1 cellular context compared by ENCODE assay signal in the genomic region with DNA sequence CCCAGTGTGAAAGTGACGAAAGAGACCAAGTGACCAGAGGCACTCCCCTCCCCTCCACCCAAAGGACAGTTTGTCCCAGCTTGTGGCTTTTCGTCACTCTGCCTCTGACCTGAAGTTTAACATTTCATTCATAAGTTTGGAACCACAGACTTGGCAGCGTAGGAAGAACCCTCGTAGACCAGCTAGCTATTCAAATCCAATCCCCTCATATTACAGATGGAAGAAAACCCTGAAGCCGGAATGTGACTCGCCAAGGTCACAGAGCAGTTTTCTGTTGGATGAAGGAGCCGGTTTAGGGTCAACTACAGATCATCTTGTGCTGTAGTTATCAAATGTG.
TF ChIP-seq lines count a peak whose summit lies in the region.

No MANE protein-coding gene starts in this region.

TF ChIP-seq in HepG2, 621 proteins besides CTCF, POLR2A, EP300 and RAD21 (continued from another document and continues in another):
- TF ChIP-seq, protein P1, sequence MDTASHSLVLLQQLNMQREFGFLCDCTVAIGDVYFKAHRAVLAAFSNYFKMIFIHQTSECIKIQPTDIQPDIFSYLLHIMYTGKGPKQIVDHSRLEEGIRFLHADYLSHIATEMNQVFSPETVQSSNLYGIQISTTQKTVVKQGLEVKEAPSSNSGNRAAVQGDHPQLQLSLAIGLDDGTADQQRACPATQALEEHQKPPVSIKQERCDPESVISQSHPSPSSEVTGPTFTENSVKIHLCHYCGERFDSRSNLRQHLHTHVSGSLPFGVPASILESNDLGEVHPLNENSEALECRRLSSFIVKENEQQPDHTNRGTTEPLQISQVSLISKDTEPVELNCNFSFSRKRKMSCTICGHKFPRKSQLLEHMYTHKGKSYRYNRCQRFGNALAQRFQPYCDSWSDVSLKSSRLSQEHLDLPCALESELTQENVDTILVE (CRISPR knock-in tag; IDR thresholded peaks at IDR 0.05) = 0 out of 2 replicates have a peak, but pooled peaks have one; percentile 5
- TF ChIP-seq HIVEP1 (CRISPR knock-in tag; IDR thresholded peaks at IDR 0.05) (no peak), CAMTA2 (CRISPR knock-in tag; IDR thresholded peaks at IDR 0.05; ENCODE audit: borderline replicate concordance) (no peak), PRDM4 (CRISPR knock-in tag; IDR thresholded peaks at IDR 0.05; ENCODE audit: borderline replicate concordance) (no peak), AHR (CRISPR knock-in tag; IDR thresholded peaks at IDR 0.05) (no peak), SAP130 (CRISPR knock-in tag; IDR thresholded peaks at IDR 0.05; ENCODE audit: low read depth) (no peak; the same call in 1 of the 2 replicates), SIN3B (IDR thresholded peaks at IDR 0.05; ENCODE audit: low read length) (no peak), SKIL (CRISPR knock-in tag; IDR thresholded peaks at IDR 0.05; ENCODE audit: borderline replicate concordance) (no peak), SP5 (CRISPR knock-in tag; IDR thresholded peaks at IDR 0.05; ENCODE audit: borderline replicate concordance, low read depth) (no peak), ISX (CRISPR knock-in tag; conservative IDR thresholded peaks at IDR 0.05) (no peak), ZNF382 (CRISPR knock-in tag; IDR thresholded peaks at IDR 0.05; ENCODE audit: borderline replicate concordance) (no peak), EED (CRISPR knock-in tag; IDR thresholded peaks at IDR 0.05) (no peak), ZNF251 (CRISPR knock-in tag; IDR thresholded peaks at IDR 0.05) (no peak), ZNF136 (CRISPR knock-in tag; IDR thresholded peaks at IDR 0.05; ENCODE audit: low read depth) (no peak), ZBTB20 (CRISPR knock-in tag; IDR thresholded peaks at IDR 0.05; ENCODE audit: borderline replicate concordance, low read depth) (no peak; the same call in 1 of the 2 replicates), ZNF749 (CRISPR knock-in tag; IDR thresholded peaks at IDR 0.05; ENCODE audit: borderline replicate concordance) (no peak), SALL1 (CRISPR knock-in tag; IDR thresholded peaks at IDR 0.05) (no peak), LCORL (IDR thresholded peaks at IDR 0.05) (no peak), LCORL (CRISPR knock-in tag; IDR thresholded peaks at IDR 0.05) (no peak), ZNF33B (CRISPR knock-in tag; IDR thresholded peaks at IDR 0.05) (no peak), ZFP91 (CRISPR knock-in tag; IDR thresholded peaks at IDR 0.05; ENCODE audit: borderline replicate concordance) (no peak), RAD51 (IDR thresholded peaks at IDR 0.05; ENCODE audit: borderline replicate concordance) (no peak), KLF13 (CRISPR knock-in tag; IDR thresholded peaks at IDR 0.05) (no peak), GLMP (CRISPR knock-in tag; IDR thresholded peaks at IDR 0.05; ENCODE audit: borderline replicate concordance) (no peak), PHF20 (CRISPR knock-in tag; IDR thresholded peaks at IDR 0.05) (no peak), MZF1 (CRISPR knock-in tag; IDR thresholded peaks at IDR 0.05; ENCODE audit: borderline replicate concordance) (no peak), STAT5B (CRISPR knock-in tag; IDR thresholded peaks at IDR 0.05) (no peak), ZNF431 (CRISPR knock-in tag; IDR thresholded peaks at IDR 0.05; ENCODE audit: borderline replicate concordance, low read depth) (no peak), ARNT (IDR thresholded peaks at IDR 0.05) (no peak)
- TF ChIP-seq, protein P2, sequence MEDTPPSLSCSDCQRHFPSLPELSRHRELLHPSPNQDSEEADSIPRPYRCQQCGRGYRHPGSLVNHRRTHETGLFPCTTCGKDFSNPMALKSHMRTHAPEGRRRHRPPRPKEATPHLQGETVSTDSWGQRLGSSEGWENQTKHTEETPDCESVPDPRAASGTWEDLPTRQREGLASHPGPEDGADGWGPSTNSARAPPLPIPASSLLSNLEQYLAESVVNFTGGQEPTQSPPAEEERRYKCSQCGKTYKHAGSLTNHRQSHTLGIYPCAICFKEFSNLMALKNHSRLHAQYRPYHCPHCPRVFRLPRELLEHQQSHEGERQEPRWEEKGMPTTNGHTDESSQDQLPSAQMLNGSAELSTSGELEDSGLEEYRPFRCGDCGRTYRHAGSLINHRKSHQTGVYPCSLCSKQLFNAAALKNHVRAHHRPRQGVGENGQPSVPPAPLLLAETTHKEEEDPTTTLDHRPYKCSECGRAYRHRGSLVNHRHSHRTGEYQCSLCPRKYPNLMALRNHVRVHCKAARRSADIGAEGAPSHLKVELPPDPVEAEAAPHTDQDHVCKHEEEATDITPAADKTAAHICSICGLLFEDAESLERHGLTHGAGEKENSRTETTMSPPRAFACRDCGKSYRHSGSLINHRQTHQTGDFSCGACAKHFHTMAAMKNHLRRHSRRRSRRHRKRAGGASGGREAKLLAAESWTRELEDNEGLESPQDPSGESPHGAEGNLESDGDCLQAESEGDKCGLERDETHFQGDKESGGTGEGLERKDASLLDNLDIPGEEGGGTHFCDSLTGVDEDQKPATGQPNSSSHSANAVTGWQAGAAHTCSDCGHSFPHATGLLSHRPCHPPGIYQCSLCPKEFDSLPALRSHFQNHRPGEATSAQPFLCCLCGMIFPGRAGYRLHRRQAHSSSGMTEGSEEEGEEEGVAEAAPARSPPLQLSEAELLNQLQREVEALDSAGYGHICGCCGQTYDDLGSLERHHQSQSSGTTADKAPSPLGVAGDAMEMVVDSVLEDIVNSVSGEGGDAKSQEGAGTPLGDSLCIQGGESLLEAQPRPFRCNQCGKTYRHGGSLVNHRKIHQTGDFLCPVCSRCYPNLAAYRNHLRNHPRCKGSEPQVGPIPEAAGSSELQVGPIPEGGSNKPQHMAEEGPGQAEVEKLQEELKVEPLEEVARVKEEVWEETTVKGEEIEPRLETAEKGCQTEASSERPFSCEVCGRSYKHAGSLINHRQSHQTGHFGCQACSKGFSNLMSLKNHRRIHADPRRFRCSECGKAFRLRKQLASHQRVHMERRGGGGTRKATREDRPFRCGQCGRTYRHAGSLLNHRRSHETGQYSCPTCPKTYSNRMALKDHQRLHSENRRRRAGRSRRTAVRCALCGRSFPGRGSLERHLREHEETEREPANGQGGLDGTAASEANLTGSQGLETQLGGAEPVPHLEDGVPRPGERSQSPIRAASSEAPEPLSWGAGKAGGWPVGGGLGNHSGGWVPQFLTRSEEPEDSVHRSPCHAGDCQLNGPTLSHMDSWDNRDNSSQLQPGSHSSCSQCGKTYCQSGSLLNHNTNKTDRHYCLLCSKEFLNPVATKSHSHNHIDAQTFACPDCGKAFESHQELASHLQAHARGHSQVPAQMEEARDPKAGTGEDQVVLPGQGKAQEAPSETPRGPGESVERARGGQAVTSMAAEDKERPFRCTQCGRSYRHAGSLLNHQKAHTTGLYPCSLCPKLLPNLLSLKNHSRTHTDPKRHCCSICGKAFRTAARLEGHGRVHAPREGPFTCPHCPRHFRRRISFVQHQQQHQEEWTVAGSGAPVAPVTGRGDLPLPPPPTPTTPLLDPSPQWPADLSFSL (CRISPR knock-in tag; IDR thresholded peaks at IDR 0.05) = peak; percentile 24; the same call in 1 of the 2 replicates
- TF ChIP-seq, protein P3, sequence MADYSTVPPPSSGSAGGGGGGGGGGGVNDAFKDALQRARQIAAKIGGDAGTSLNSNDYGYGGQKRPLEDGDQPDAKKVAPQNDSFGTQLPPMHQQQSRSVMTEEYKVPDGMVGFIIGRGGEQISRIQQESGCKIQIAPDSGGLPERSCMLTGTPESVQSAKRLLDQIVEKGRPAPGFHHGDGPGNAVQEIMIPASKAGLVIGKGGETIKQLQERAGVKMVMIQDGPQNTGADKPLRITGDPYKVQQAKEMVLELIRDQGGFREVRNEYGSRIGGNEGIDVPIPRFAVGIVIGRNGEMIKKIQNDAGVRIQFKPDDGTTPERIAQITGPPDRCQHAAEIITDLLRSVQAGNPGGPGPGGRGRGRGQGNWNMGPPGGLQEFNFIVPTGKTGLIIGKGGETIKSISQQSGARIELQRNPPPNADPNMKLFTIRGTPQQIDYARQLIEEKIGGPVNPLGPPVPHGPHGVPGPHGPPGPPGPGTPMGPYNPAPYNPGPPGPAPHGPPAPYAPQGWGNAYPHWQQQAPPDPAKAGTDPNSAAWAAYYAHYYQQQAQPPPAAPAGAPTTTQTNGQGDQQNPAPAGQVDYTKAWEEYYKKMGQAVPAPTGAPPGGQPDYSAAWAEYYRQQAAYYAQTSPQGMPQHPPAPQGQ (CRISPR knock-in tag; IDR thresholded peaks at IDR 0.05; ENCODE audit: borderline replicate concordance) = no peak
- TF ChIP-seq, protein P4, sequence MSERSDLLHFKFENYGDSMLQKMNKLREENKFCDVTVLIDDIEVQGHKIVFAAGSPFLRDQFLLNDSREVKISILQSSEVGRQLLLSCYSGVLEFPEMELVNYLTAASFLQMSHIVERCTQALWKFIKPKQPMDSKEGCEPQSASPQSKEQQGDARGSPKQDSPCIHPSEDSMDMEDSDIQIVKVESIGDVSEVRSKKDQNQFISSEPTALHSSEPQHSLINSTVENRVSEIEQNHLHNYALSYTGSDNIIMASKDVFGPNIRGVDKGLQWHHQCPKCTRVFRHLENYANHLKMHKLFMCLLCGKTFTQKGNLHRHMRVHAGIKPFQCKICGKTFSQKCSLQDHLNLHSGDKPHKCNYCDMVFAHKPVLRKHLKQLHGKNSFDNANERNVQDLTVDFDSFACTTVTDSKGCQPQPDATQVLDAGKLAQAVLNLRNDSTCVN (CRISPR knock-in tag; IDR thresholded peaks at IDR 0.05; ENCODE audit: borderline replicate concordance) = no peak
- TF ChIP-seq, protein P5, sequence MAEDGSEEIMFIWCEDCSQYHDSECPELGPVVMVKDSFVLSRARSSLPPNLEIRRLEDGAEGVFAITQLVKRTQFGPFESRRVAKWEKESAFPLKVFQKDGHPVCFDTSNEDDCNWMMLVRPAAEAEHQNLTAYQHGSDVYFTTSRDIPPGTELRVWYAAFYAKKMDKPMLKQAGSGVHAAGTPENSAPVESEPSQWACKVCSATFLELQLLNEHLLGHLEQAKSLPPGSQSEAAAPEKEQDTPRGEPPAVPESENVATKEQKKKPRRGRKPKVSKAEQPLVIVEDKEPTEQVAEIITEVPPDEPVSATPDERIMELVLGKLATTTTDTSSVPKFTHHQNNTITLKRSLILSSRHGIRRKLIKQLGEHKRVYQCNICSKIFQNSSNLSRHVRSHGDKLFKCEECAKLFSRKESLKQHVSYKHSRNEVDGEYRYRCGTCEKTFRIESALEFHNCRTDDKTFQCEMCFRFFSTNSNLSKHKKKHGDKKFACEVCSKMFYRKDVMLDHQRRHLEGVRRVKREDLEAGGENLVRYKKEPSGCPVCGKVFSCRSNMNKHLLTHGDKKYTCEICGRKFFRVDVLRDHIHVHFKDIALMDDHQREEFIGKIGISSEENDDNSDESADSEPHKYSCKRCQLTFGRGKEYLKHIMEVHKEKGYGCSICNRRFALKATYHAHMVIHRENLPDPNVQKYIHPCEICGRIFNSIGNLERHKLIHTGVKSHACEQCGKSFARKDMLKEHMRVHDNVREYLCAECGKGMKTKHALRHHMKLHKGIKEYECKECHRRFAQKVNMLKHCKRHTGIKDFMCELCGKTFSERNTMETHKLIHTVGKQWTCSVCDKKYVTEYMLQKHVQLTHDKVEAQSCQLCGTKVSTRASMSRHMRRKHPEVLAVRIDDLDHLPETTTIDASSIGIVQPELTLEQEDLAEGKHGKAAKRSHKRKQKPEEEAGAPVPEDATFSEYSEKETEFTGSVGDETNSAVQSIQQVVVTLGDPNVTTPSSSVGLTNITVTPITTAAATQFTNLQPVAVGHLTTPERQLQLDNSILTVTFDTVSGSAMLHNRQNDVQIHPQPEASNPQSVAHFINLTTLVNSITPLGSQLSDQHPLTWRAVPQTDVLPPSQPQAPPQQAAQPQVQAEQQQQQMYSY (CRISPR knock-in tag; IDR thresholded peaks at IDR 0.05) = no peak; the same call in 1 of the 2 replicates
